In the genomic region with DNA sequence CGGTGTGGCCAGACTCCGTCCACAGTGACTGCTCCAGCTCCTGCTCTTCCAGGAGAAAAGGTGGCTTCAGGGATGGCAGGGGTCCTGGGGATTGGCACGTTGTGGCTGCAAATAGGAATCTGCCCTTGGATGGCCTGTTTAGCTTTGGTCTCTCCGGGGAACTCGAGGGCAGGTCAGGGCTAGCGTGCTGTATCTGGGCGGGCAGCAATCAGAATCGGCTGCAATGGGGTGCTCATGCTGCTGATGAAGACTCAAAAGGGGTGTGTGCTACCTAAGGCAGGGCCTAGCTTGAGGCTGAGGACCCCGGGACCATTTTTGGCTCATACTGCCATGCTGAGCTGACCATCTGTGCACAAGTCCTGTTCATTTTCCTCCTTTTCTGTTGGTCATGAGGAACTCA, we compare ENCODE assay signal across 17 cellular contexts. TPM values are rescaled to one million over a fixed set of nuclear protein-coding genes. Genes with fewer than 3 reads are reported as not detected.
DNase-seq lines count a peak whose midpoint lies in the region; ATAC-seq and TF ChIP-seq lines count a peak whose summit lies in the region.
"Had no signal": no experiment of that assay in that cellular context is flagged by ENCODE, and none has a peak within 500 bp of the region (broad histone marks: within the 10 kb centered on the region; RNA-seq: fewer than 3 reads in every experiment).

No MANE protein-coding gene starts in this region.

- TF ChIP-seq CTCF in VCaP (conservative IDR thresholded peaks at IDR 0.05) = no peak
- TF ChIP-seq CTCF in lung (IDR thresholded peaks at IDR 0.05; ENCODE audit: control extremely low read depth, extremely low read depth) = no peak

- DNase-seq in Right ventricle myocardium superior (peak; percentile 28), Right ventricle myocardium inferior (ENCODE audit: missing footprints) (no peak), lung (ENCODE audit: low spot score) (peak; percentile 23), ureter (ENCODE audit: low spot score) (peak; percentile 41), islet precursor cell (no peak)
- no peak for DNase-seq in activated CD4-positive, alpha-beta T cell treated with anti-CD3 and anti-CD28 coated beads, Interleukin-2, amount 50 U/mL, for 1 hour
- DNase-seq: ACHN; CD4-positive, alpha-beta memory T cell; COR-L47; DMS153; DMS79 treated with DMSO at 0.1 percent for 48 hours; EL; GDM1 had no signal

- peak overlapping the region; percentile 69; the same call in 1 of the 2 replicates for H3K27ac ChIP-seq in VCaP
- peak overlapping the region in 1 of 2 donors; percentile 24 for H3K27ac ChIP-seq in lung (ENCODE audit: low read depth in 1 of 2, low read length in 1 of 2)
- H3K27ac ChIP-seq: C4-2B had no signal

- 91 to 94% methylated on average over 9 of the region's 9 CpGs for WGBS in lung, 2 donors

- H3K27me3 ChIP-seq in lung (ENCODE audit: control insufficient read depth, insufficient read depth) = no peaks in the 10 kb centered on the region

- intact Hi-C loops in Right ventricle myocardium superior (cut with DNase I) (loop anchor here (2.0 to 10.0 kb wide), 2 partner anchors 99 to 171 kb away; no protein-coding TSS in a partner anchor), Right ventricle myocardium inferior (cut with DNase I) (loop anchor here (10.0 kb wide), 1 partner anchor 149 kb away; no protein-coding TSS in a partner anchor)

- ATAC-seq in Right ventricle myocardium superior (ENCODE audit: poor library complexity) (no peak), Right ventricle myocardium inferior (no peak), lung (ENCODE audit: insufficient read depth, low FRiP score) (no peak), GM18519 (IDR thresholded peaks at IDR 0.05; ENCODE audit: low FRiP score, unreplicated experiment) (no peak)
- ATAC-seq: HCT116 had no signal

- peaks cover 0 to 5% of the 10 kb centered on the region in 2 donors for H3K36me3 ChIP-seq in lung (ENCODE audit: control insufficient read depth in 2 of 2, insufficient read depth in 2 of 2, low read length in 2 of 2)

- H3K9me3 ChIP-seq in lung (ENCODE audit: control insufficient read depth in 2 of 2, insufficient read depth in 1 of 2, low read length in 1 of 2) = no peaks in the 10 kb centered on the region

- peaks cover 0 to 13% of the 10 kb centered on the region in 2 donors for H3K4me1 ChIP-seq in lung (ENCODE audit: control insufficient read depth in 2 of 2, insufficient read depth in 2 of 2, low read length in 2 of 2)

- no peak overlapping the region for H3K4me3 ChIP-seq in lung

RNA-seq across cellular contexts. Expression of a gene that starts 51.3 kb away (rescaled TPM):
- total RNA-seq in Right ventricle myocardium superior (15.8 TPM), Right ventricle myocardium inferior (21.0 TPM), lung (10 to 100 TPM; 39.1 to 76.6 TPM), ureter (50.8 TPM)
- 10 to 100 TPM; 15.4 to 50.8 TPM for polyA plus RNA-seq in lung

Comparison
In these comparisons a context has a peak if more than half of its experiments do, and no peak if none do; other contexts are left out.
1. DNase-seq: peak in Right ventricle myocardium superior (single experiment), lung (single experiment) and ureter (single experiment); none in Right ventricle myocardium inferior (single experiment), islet precursor cell (single experiment) and activated CD4-positive, alpha-beta T cell treated with anti-CD3 and anti-CD28 coated beads, Interleukin-2, amount 50 U/mL, for 1 hour (single experiment).